Comparison of ENCODE assay signal across 1 cellular context in the genomic region with DNA sequence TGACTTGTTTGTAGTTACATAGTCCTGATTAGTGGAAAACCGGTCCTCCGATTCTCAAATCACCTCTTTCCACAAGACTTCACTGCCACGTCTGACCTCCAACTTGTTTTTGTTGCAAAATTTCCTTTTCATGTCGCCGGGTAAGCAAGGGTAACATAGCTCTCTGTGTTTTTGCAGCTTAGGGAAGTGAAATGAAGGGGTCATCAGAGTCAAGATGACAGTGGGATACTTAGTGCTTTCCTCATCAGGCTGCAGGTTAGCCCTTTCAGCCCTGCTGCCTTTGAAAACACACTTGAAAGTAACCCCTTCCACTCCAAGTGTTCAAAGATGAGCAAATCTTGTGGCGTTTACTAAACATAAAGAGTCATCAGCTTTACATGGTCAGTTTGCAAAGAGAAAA.
TF ChIP-seq lines count a peak whose summit lies in the region.

No MANE protein-coding gene starts in this region.

TF ChIP-seq in GM23338, 12 proteins besides CTCF, POLR2A, EP300 and RAD21:
- TF ChIP-seq, protein P1, sequence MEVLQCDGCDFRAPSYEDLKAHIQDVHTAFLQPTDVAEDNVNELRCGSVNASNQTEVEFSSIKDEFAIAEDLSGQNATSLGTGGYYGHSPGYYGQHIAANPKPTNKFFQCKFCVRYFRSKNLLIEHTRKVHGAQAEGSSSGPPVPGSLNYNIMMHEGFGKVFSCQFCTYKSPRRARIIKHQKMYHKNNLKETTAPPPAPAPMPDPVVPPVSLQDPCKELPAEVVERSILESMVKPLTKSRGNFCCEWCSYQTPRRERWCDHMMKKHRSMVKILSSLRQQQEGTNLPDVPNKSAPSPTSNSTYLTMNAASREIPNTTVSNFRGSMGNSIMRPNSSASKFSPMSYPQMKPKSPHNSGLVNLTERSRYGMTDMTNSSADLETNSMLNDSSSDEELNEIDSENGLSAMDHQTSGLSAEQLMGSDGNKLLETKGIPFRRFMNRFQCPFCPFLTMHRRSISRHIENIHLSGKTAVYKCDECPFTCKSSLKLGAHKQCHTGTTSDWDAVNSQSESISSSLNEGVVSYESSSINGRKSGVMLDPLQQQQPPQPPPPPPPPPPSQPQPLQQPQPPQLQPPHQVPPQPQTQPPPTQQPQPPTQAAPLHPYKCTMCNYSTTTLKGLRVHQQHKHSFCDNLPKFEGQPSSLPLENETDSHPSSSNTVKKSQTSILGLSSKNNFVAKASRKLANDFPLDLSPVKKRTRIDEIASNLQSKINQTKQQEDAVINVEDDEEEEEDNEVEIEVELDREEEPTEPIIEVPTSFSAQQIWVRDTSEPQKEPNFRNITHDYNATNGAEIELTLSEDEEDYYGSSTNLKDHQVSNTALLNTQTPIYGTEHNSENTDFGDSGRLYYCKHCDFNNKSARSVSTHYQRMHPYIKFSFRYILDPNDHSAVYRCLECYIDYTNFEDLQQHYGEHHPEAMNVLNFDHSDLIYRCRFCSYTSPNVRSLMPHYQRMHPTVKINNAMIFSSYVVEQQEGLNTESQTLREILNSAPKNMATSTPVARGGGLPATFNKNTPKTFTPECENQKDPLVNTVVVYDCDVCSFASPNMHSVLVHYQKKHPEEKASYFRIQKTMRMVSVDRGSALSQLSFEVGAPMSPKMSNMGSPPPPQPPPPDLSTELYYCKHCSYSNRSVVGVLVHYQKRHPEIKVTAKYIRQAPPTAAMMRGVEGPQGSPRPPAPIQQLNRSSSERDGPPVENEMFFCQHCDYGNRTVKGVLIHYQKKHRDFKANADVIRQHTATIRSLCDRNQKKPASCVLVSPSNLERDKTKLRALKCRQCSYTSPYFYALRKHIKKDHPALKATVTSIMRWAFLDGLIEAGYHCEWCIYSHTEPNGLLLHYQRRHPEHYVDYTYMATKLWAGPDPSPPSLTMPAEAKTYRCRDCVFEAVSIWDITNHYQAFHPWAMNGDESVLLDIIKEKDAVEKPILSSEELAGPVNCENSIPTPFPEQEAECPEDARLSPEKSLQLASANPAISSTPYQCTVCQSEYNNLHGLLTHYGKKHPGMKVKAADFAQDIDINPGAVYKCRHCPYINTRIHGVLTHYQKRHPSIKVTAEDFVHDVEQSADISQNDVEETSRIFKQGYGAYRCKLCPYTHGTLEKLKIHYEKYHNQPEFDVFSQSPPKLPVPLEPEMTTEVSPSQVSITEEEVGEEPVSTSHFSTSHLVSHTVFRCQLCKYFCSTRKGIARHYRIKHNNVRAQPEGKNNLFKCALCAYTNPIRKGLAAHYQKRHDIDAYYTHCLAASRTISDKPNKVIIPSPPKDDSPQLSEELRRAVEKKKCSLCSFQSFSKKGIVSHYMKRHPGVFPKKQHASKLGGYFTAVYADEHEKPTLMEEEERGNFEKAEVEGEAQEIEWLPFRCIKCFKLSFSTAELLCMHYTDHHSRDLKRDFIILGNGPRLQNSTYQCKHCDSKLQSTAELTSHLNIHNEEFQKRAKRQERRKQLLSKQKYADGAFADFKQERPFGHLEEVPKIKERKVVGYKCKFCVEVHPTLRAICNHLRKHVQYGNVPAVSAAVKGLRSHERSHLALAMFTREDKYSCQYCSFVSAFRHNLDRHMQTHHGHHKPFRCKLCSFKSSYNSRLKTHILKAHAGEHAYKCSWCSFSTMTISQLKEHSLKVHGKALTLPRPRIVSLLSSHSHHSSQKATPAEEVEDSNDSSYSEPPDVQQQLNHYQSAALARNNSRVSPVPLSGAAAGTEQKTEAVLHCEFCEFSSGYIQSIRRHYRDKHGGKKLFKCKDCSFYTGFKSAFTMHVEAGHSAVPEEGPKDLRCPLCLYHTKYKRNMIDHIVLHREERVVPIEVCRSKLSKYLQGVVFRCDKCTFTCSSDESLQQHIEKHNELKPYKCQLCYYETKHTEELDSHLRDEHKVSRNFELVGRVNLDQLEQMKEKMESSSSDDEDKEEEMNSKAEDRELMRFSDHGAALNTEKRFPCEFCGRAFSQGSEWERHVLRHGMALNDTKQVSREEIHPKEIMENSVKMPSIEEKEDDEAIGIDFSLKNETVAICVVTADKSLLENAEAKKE (CRISPR knock-in tag; IDR thresholded peaks at IDR 0.05), result no peak
- TF ChIP-seq ZNF114 (CRISPR knock-in tag; IDR thresholded peaks at IDR 0.05), result no peak
- no peak for TF ChIP-seq EZH2 (IDR thresholded peaks at IDR 0.05; ENCODE audit: low read depth, unreplicated experiment)
- no peak for TF ChIP-seq POLR2AphosphoS5 (IDR thresholded peaks at IDR 0.05; ENCODE audit: low read depth)
